In genomic region chr15:25176616-25176923, GRCh38 we compare ENCODE assay signal across 15 cellular contexts.
A peak's percentile ranks its signal among the peaks of the same experiment; 100 is the strongest.
DNase-seq lines count a peak whose midpoint lies in the region; TF ChIP-seq lines count a peak whose summit lies in the region.
"Had no signal": no experiment of that assay in that cellular context is flagged by ENCODE, and none has a peak within 500 bp of the region (broad histone marks: within the 10 kb centered on the region; RNA-seq: fewer than 3 reads in every experiment).

No MANE protein-coding gene starts in this region.

- no peak for TF ChIP-seq CTCF in GM13977 (IDR thresholded peaks at IDR 0.05; ENCODE audit: extremely low read depth, insufficient read depth, missing control alignments)

- in situ Hi-C loops in GM13977 (cut with MboI; ENCODE audit: low pct_unique_long_range_greater_than_20kb, low sequenced_read_pairs, unreplicated experiment), result no loop called here
- in situ Hi-C loops in KBM-7 (cut with MboI; ENCODE audit: low pct_unique_long_range_greater_than_20kb, low sequenced_read_pairs), result no loop called here

- DNase-seq in GM03348 (ENCODE audit: low spot score) (peak; percentile 3), GM13977 (ENCODE audit: low spot score) (peak; percentile 7), cardiac septum (ENCODE audit: low spot score) (peak; percentile 38), posterior vena cava (ENCODE audit: low spot score) (peak; percentile 55), substantia nigra (lab: John Stamatoyannopoulos, UW) (no peak), KBM-7 (no peak)
- DNase-seq in stimulated activated naive CD4-positive, alpha-beta T cell treated with Interleukin-2 at 50 U/mL for 16 hours (lab: John Stamatoyannopoulos, UW), result no peak
- DNase-seq: COR-L47, EL, foreskin fibroblast, HCEC 1CT, kidney glomerular epithelial cell, NCI-H146, RPMI8226 had no signal

- no peak overlapping the region for H3K27ac ChIP-seq in substantia nigra (ENCODE audit: low read depth, low read length, poor library complexity, severe bottlenecking)
- H3K27ac ChIP-seq: vagina had no signal

- intact Hi-C loops in cardiac septum (cut with DNase I), result no loop called here
- intact Hi-C loops in posterior vena cava (cut with DNase I), result no loop called here

Comparison
In these comparisons a context has a peak if more than half of its experiments do, and no peak if none do; other contexts are left out.
1. DNase-seq: peak in GM03348 (single experiment), GM13977 (single experiment), cardiac septum (single experiment) and posterior vena cava (single experiment); none in substantia nigra (0 of 49), KBM-7 (single experiment) and stimulated activated naive CD4-positive, alpha-beta T cell treated with Interleukin-2 at 50 U/mL for 16 hours (single experiment).